Comparison of ENCODE assay signal across 12 cellular contexts in the genomic region with DNA sequence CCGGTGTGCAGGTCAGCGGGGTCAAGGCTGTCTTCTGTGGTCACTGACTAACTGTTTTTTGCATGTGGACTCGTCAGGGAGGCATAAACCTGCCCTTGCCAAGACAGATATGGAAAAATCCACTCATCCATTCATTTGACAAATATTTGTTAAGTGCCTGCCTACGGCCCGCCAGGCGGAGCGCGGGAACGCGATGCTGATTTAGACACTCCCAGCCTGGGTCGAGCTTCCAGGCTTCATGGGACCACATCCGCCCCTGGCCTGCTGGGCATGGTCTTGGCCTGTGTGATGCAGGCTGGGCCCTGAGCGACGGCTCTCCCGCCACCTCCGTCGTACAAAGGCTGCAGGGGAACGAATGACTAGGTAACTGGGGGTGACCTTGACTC. TPM values are rescaled to one million over a fixed set of nuclear protein-coding genes. Genes with fewer than 3 reads are reported as not detected.
DNase-seq lines count a peak whose midpoint lies in the region; ATAC-seq and TF ChIP-seq lines count a peak whose summit lies in the region.
"Had no signal": no experiment of that assay in that cellular context is flagged by ENCODE, and none has a peak within 500 bp of the region (broad histone marks: within the 10 kb centered on the region; RNA-seq: fewer than 3 reads in every experiment).

No MANE protein-coding gene starts in this region.

- no peak for TF ChIP-seq POLR2A in esophagus muscularis mucosa (IDR thresholded peaks at IDR 0.05; ENCODE audit: low read depth)

- no peak overlapping the region for H3K4ac ChIP-seq in neuronal stem cell (ENCODE audit: low read length)

- ATAC-seq in HG03045 (IDR thresholded peaks at IDR 0.05; ENCODE audit: unreplicated experiment), result no peak

- H3K9me3 ChIP-seq in esophagus muscularis mucosa, result peaks cover 0 to 11% (median 10%) of the 10 kb centered on the region in 4 donors
- H3K9me3 ChIP-seq in neuronal stem cell (replicated peaks in 1 of 2; ENCODE audit: control insufficient read depth in 2 of 2, insufficient read depth in 1 of 2, low read depth in 1 of 2, low read length in 2 of 2), result peaks cover 0 to 2% of the 10 kb centered on the region in 2 donors

- H3K36me3 ChIP-seq in esophagus muscularis mucosa (no peaks in the 10 kb centered on the region), neuronal stem cell (replicated peaks in 1 of 2; ENCODE audit: control insufficient read depth in 2 of 2, insufficient read depth in 2 of 2, low read length in 2 of 2) (peaks cover 0 to 1% of the 10 kb centered on the region in 2 donors)

- no peak overlapping the region for H3K4me2 ChIP-seq in neuronal stem cell (ENCODE audit: insufficient read depth, low read length, poor library complexity, severe bottlenecking)

- H3K27ac ChIP-seq in esophagus muscularis mucosa (replicated peaks in 1 of 4) (peak overlapping the region in 3 of 4 donors; percentile 28 to 52 (median 44)), neuronal stem cell (replicated peaks; ENCODE audit: low read length) (no peak overlapping the region)

- H3K14ac ChIP-seq in neuronal stem cell (ENCODE audit: low read length), result peak overlapping the region; percentile 38

- intact Hi-C loops in esophagus muscularis mucosa (cut with DNase I), result no loop called here

- H3K23ac ChIP-seq in neuronal stem cell (ENCODE audit: low read depth, low read length, poor library complexity), result no peak overlapping the region

- TF ChIP-seq CTCF in esophagus muscularis mucosa (IDR thresholded peaks at IDR 0.05), result no peak

- H2BK120ac ChIP-seq in neuronal stem cell (ENCODE audit: low read depth, low read length), result no peak overlapping the region

- H3K79me1 ChIP-seq in neuronal stem cell (ENCODE audit: low read depth, low read length), result peaks cover under 1% of the 10 kb centered on the region

- DNase-seq in DMS153 treated with DMSO at 0.1 percent for 48 hours (lab: John Stamatoyannopoulos, UW; ENCODE audit: unreplicated experiment) (peak; percentile 60), NCI-H1092 treated with DMSO at 0.1 percent for 48 hours (lab: John Stamatoyannopoulos, UW) (peak; percentile 18), esophagus muscularis mucosa (ENCODE audit: extremely low spot score) (no peak), neuronal stem cell (ENCODE audit: low spot score) (no peak), NCI-H2227 (lab: John Stamatoyannopoulos, UW; ENCODE audit: unreplicated experiment) (no peak), NCI-H1694 treated with DMSO at 0.1 percent for 48 hours (lab: John Stamatoyannopoulos, UW) (no peak), SIG-M5 (lab: John Stamatoyannopoulos, UW) (no peak)
- DNase-seq: activated gamma-delta T cell treated with Interleukin-2 at 50 U/mL for 16 hours, NCI-H187 had no signal

- 51% methylated on average over 13 of the region's 18 CpGs for whole genome bisulfite sequencing in esophagus muscularis mucosa
- no CpG with 5 or more reads among the region's 18 CpGs for WGBS in neuronal stem cell (ENCODE audit: extremely low coverage in 2 of 2, insufficient read length in 2 of 2, insufficient replicate concordance in 1 of 2), 2 donors

- no peak overlapping the region for H3K4me3 ChIP-seq in esophagus muscularis mucosa
- no peak overlapping the region for H3K4me3 ChIP-seq in neuronal stem cell (ENCODE audit: low read length in 2 of 2)

- H4K91ac ChIP-seq in neuronal stem cell (ENCODE audit: low read depth, low read length, poor library complexity), result no peak overlapping the region

- H3K27me3 ChIP-seq in esophagus muscularis mucosa, result peaks cover 0 to 51% (median 3%) of the 10 kb centered on the region in 4 donors
- peaks cover 0 to 16% (median 1%) of the 10 kb centered on the region in 3 experiments for H3K27me3 ChIP-seq in neuronal stem cell (ENCODE audit: control insufficient read depth in 3 of 3, insufficient read depth in 3 of 3, low read depth in 1 of 3, low read length in 3 of 3)

- H3K18ac ChIP-seq in neuronal stem cell (ENCODE audit: low read length), result peak overlapping the region; percentile 59

- H3K9ac ChIP-seq in neuronal stem cell (ENCODE audit: low read depth, low read length, poor library complexity), result no peak overlapping the region

- no peak for TF ChIP-seq EP300 in esophagus muscularis mucosa (IDR thresholded peaks at IDR 0.05)

- no peak overlapping the region for H2BK12ac ChIP-seq in neuronal stem cell (ENCODE audit: low read length)

- H3K4me1 ChIP-seq in esophagus muscularis mucosa (peaks cover 27 to 37% (median 35%) of the 10 kb centered on the region in 4 donors), neuronal stem cell (ENCODE audit: control insufficient read depth in 2 of 2, insufficient read depth in 1 of 2, low read depth in 1 of 2, low read length in 2 of 2) (peaks cover 10 to 14% of the 10 kb centered on the region in 2 donors)

- no peak overlapping the region for H4K8ac ChIP-seq in neuronal stem cell (ENCODE audit: low read depth, low read length)

- H2AK5ac ChIP-seq in neuronal stem cell (ENCODE audit: low read depth, low read length), result peak overlapping the region; percentile 14

- H2BK5ac ChIP-seq in neuronal stem cell (ENCODE audit: low read length), result peak overlapping the region; percentile 39

- no peak overlapping the region for H2AFZ ChIP-seq in neuronal stem cell (ENCODE audit: low read length)

- no peak overlapping the region for H2BK15ac ChIP-seq in neuronal stem cell (ENCODE audit: low read length)

RNA-seq across cellular contexts. Expression of a gene that starts 18.1 kb away (rescaled TPM):
- not detected for total RNA-seq in esophagus muscularis mucosa
- not detected for polyA plus RNA-seq in neuronal stem cell (2013, experiment 1 of 2)
- polyA plus RNA-seq in neuronal stem cell (2013, experiment 2 of 2), result not detected
- total RNA-seq: T-helper 2 cell treated with Interferon-gamma antibody and Interleukin-4, amounts not matched to agents 100 ng/mL and 5 ng/mL, for 36 hours had no signal
- polyA plus RNA-seq: urinary bladder had no signal

RNA-seq across cellular contexts. Expression of a gene that starts 27.7 kb away (rescaled TPM):
- total RNA-seq in esophagus muscularis mucosa, result 1 to 10 TPM; 2.9 to 8.6 (median 5.9) TPM
- polyA plus RNA-seq in neuronal stem cell (2013, experiment 1 of 2), result 3.7 TPM
- 3.8 TPM for polyA plus RNA-seq in neuronal stem cell (2013, experiment 2 of 2)

RNA-seq across cellular contexts. Expression of a gene that starts 27.9 kb away (rescaled TPM):
- total RNA-seq in esophagus muscularis mucosa, result 1 to 10 TPM; 2.8 to 6.6 (median 3.2) TPM
- 0.17 TPM for polyA plus RNA-seq in neuronal stem cell (2013, experiment 1 of 2)
- 0.15 TPM for polyA plus RNA-seq in neuronal stem cell (2013, experiment 2 of 2)
- total RNA-seq: T-helper 2 cell treated with Interferon-gamma antibody and Interleukin-4, amounts not matched to agents 100 ng/mL and 5 ng/mL, for 36 hours had no signal

RNA-seq across cellular contexts. Expression of a gene that starts 46.9 kb away (rescaled TPM):
- total RNA-seq in esophagus muscularis mucosa, result 10 to 100 TPM; 12.5 to 27.8 (median 19.6) TPM
- 18.8 TPM for polyA plus RNA-seq in neuronal stem cell (2013, experiment 1 of 2)
- 19.4 TPM for polyA plus RNA-seq in neuronal stem cell (2013, experiment 2 of 2)

Comparison
In these comparisons a context has a peak if more than half of its experiments do, and no peak if none do; other contexts are left out.
1. DNase-seq: peak in DMS153 treated with DMSO at 0.1 percent for 48 hours (single experiment) and NCI-H1092 treated with DMSO at 0.1 percent for 48 hours (single experiment); none in esophagus muscularis mucosa (single experiment), neuronal stem cell (single experiment), NCI-H2227 (single experiment), NCI-H1694 treated with DMSO at 0.1 percent for 48 hours (single experiment) and SIG-M5 (single experiment).